In the genomic region with DNA sequence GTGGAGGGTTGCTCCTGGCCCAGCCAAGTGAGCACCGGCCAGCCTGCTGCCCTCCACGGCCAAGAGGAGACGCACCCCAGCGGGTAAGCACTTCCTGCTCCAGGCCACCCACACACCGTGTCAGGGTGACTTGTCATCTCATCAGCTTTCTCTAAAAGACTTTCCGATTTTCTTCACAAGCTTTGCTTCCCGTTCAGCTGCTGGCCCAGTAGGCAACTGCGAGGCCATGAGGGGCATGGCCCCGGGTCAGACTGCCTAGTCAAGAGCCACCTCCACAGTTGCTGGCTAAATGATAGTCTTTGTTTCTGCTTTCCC, we compare ENCODE assay signal across 3 cellular contexts.
TF ChIP-seq lines count a peak whose summit lies in the region.

No MANE protein-coding gene starts in this region.

TF ChIP-seq in SK-N-SH, 30 proteins besides CTCF, POLR2A, EP300 and RAD21 (continues in another document):
- TF ChIP-seq, protein P1, sequence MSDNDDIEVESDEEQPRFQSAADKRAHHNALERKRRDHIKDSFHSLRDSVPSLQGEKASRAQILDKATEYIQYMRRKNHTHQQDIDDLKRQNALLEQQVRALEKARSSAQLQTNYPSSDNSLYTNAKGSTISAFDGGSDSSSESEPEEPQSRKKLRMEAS (IDR thresholded peaks at IDR 0.05; ENCODE audit: low read depth): no peak
- TF ChIP-seq, protein P2, sequence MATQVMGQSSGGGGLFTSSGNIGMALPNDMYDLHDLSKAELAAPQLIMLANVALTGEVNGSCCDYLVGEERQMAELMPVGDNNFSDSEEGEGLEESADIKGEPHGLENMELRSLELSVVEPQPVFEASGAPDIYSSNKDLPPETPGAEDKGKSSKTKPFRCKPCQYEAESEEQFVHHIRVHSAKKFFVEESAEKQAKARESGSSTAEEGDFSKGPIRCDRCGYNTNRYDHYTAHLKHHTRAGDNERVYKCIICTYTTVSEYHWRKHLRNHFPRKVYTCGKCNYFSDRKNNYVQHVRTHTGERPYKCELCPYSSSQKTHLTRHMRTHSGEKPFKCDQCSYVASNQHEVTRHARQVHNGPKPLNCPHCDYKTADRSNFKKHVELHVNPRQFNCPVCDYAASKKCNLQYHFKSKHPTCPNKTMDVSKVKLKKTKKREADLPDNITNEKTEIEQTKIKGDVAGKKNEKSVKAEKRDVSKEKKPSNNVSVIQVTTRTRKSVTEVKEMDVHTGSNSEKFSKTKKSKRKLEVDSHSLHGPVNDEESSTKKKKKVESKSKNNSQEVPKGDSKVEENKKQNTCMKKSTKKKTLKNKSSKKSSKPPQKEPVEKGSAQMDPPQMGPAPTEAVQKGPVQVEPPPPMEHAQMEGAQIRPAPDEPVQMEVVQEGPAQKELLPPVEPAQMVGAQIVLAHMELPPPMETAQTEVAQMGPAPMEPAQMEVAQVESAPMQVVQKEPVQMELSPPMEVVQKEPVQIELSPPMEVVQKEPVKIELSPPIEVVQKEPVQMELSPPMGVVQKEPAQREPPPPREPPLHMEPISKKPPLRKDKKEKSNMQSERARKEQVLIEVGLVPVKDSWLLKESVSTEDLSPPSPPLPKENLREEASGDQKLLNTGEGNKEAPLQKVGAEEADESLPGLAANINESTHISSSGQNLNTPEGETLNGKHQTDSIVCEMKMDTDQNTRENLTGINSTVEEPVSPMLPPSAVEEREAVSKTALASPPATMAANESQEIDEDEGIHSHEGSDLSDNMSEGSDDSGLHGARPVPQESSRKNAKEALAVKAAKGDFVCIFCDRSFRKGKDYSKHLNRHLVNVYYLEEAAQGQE (IDR thresholded peaks at IDR 0.05; ENCODE audit: low read depth, low read length): no peak
- no peak for TF ChIP-seq FOXM1 (IDR thresholded peaks at IDR 0.05; ENCODE audit: low read depth)
- no peak for TF ChIP-seq YY1 (IDR thresholded peaks at IDR 0.05; ENCODE audit: low read depth)
- TF ChIP-seq, protein P3, sequence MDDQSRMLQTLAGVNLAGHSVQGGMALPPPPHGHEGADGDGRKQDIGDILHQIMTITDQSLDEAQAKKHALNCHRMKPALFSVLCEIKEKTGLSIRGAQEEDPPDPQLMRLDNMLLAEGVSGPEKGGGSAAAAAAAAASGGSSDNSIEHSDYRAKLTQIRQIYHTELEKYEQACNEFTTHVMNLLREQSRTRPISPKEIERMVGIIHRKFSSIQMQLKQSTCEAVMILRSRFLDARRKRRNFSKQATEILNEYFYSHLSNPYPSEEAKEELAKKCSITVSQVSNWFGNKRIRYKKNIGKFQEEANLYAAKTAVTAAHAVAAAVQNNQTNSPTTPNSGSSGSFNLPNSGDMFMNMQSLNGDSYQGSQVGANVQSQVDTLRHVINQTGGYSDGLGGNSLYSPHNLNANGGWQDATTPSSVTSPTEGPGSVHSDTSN (IDR thresholded peaks at IDR 0.05): no peak
- TF ChIP-seq TAF1 (IDR thresholded peaks at IDR 0.05; ENCODE audit: borderline replicate concordance, low read depth, low read length): no peak
- no peak for TF ChIP-seq MEF2A (IDR thresholded peaks at IDR 0.05; ENCODE audit: borderline replicate concordance, low read depth)
- TF ChIP-seq EZH2phosphoT487 (IDR thresholded peaks at IDR 0.05; ENCODE audit: borderline replicate concordance, low read depth): no peak
- TF ChIP-seq NRF1 (IDR thresholded peaks at IDR 0.05; ENCODE audit: low read depth, low read length): no peak
- TF ChIP-seq FOXJ3 (CRISPR knock-in tag; IDR thresholded peaks at IDR 0.05): no peak
- TF ChIP-seq GABPA (IDR thresholded peaks at IDR 0.05; ENCODE audit: low read depth): no peak
- TF ChIP-seq RXRA (IDR thresholded peaks at IDR 0.05; ENCODE audit: borderline replicate concordance, low read depth): no peak
- TF ChIP-seq POLR2AphosphoS5 (IDR thresholded peaks at IDR 0.05; ENCODE audit: low read depth, low read length): no peak
- TF ChIP-seq TCF12 (IDR thresholded peaks at IDR 0.05): no peak
- TF ChIP-seq, protein P4, sequence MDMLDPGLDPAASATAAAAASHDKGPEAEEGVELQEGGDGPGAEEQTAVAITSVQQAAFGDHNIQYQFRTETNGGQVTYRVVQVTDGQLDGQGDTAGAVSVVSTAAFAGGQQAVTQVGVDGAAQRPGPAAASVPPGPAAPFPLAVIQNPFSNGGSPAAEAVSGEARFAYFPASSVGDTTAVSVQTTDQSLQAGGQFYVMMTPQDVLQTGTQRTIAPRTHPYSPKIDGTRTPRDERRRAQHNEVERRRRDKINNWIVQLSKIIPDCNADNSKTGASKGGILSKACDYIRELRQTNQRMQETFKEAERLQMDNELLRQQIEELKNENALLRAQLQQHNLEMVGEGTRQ (IDR thresholded peaks at IDR 0.05; ENCODE audit: borderline replicate concordance, low read depth, low read length): no peak

TF ChIP-seq in SK-N-SH treated with all-trans-retinoic acid at 6 μM for 48 hours, 23 proteins besides CTCF, POLR2A, EP300 and RAD21:
- TF ChIP-seq, protein P5, sequence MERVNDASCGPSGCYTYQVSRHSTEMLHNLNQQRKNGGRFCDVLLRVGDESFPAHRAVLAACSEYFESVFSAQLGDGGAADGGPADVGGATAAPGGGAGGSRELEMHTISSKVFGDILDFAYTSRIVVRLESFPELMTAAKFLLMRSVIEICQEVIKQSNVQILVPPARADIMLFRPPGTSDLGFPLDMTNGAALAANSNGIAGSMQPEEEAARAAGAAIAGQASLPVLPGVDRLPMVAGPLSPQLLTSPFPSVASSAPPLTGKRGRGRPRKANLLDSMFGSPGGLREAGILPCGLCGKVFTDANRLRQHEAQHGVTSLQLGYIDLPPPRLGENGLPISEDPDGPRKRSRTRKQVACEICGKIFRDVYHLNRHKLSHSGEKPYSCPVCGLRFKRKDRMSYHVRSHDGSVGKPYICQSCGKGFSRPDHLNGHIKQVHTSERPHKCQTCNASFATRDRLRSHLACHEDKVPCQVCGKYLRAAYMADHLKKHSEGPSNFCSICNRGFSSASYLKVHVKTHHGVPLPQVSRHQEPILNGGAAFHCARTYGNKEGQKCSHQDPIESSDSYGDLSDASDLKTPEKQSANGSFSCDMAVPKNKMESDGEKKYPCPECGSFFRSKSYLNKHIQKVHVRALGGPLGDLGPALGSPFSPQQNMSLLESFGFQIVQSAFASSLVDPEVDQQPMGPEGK (CRISPR knock-in tag; IDR thresholded peaks at IDR 0.05; ENCODE audit: borderline replicate concordance): no peak

TF ChIP-seq in IMR-90, 13 proteins besides CTCF, POLR2A, EP300 and RAD21:
- TF ChIP-seq MAZ (IDR thresholded peaks at IDR 0.05; ENCODE audit: borderline replicate concordance, low read depth, low read length) (no peak), FOS (IDR thresholded peaks at IDR 0.05; ENCODE audit: low read depth, low read length) (no peak), RCOR1 (IDR thresholded peaks at IDR 0.05; ENCODE audit: insufficient replicate concordance, low read length) (no peak), MAFK (IDR thresholded peaks at IDR 0.05; ENCODE audit: low read depth, low read length) (no peak), NFE2L2 (IDR thresholded peaks at IDR 0.05; ENCODE audit: low read depth, low read length) (no peak), CEBPB (IDR thresholded peaks at IDR 0.05; ENCODE audit: low read depth, low read length) (no peak), RFX5 (IDR thresholded peaks at IDR 0.05; ENCODE audit: low read depth, low read length) (no peak), SMC3 (IDR thresholded peaks at IDR 0.05; ENCODE audit: low read depth, low read length) (no peak), CHD1 (IDR thresholded peaks at IDR 0.05; ENCODE audit: low read depth, low read length) (no peak), MXI1 (IDR thresholded peaks at IDR 0.05; ENCODE audit: borderline replicate concordance, low read depth, low read length) (no peak), BHLHE40 (IDR thresholded peaks at IDR 0.05; ENCODE audit: low read depth, low read length) (no peak)
- TF ChIP-seq, protein P6, sequence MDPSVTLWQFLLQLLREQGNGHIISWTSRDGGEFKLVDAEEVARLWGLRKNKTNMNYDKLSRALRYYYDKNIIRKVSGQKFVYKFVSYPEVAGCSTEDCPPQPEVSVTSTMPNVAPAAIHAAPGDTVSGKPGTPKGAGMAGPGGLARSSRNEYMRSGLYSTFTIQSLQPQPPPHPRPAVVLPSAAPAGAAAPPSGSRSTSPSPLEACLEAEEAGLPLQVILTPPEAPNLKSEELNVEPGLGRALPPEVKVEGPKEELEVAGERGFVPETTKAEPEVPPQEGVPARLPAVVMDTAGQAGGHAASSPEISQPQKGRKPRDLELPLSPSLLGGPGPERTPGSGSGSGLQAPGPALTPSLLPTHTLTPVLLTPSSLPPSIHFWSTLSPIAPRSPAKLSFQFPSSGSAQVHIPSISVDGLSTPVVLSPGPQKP (IDR thresholded peaks at IDR 0.05; ENCODE audit: borderline replicate concordance, low read depth, low read length): no peak
- TF ChIP-seq, protein P4 (IDR thresholded peaks at IDR 0.05; ENCODE audit: low read depth, low read length): no peak
